10 cellular contexts compared by ENCODE assay signal in the genomic region with DNA sequence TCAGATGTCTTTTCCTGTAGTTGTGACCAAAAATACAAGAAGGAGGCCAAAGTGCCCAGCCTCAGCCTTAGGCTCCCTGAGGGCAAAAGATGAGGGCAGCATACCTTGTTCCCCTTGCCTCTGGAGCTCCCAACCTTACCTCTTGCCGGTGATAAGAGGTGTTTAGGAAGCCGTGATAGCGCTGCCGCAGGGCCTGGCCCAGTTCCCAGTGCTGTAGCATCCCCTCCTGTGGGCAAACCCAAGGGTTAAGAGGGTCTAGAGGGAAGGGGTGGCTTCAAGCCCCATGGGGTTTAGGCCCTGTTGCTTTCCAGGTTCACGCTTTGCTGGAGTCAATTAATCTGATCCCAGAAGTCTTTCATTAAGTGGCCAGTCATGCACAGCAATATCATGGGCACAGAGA. TPM values are rescaled to one million over a fixed set of nuclear protein-coding genes. Genes with fewer than 3 reads are reported as not detected.
DNase-seq lines count a peak whose midpoint lies in the region; ATAC-seq and TF ChIP-seq lines count a peak whose summit lies in the region.
"Had no signal": no experiment of that assay in that cellular context is flagged by ENCODE, and none has a peak within 500 bp of the region (broad histone marks: within the 10 kb centered on the region; RNA-seq: fewer than 3 reads in every experiment).

No MANE protein-coding gene starts in this region.

- no peak overlapping the region for H2AFZ ChIP-seq in KMS-11 (ENCODE audit: low read depth)

- H3K27ac Mint-ChIP-seq in central memory CD8-positive, alpha-beta T cell (ENCODE audit: low read depth), result no peak overlapping the region
- peak overlapping the region; percentile 94 to 99 for H3K27ac Mint-ChIP-seq in natural killer cell treated with Interleukin-12 subunit alpha and Interleukin-12 subunit beta and Interleukin-15 and Interleukin-18, amount 100 ng/mL, for 72 hours

- no peaks in the 10 kb centered on the region for H4K20me1 ChIP-seq in BLaER1 treated with 17β-estradiol and CSF1 and Interleukin-3, amounts not matched to agents 10 nM and 100 nM
- no peaks in the 10 kb centered on the region for H4K20me1 ChIP-seq in KMS-11 (ENCODE audit: insufficient read depth)

- no peak for DNase-seq in central memory CD8-positive, alpha-beta T cell (ENCODE audit: low spot score in 2 of 2)
- no peak for DNase-seq in natural killer cell treated with Interleukin-12 subunit alpha and Interleukin-12 subunit beta and Interleukin-15 and Interleukin-18, amount 100 ng/mL, for 72 hours (ENCODE audit: low spot score)
- DNase-seq in NCI-H128 (lab: John Stamatoyannopoulos, UW; ENCODE audit: unreplicated experiment) (no peak), DMS53 treated with DMSO at 0.1 percent for 48 hours (lab: John Stamatoyannopoulos, UW; ENCODE audit: unreplicated experiment) (no peak), H4 (ENCODE audit: low spot score) (no peak)
- DNase-seq: cerebellar nuclear complex, NCI-H1092 had no signal

- TF ChIP-seq CTCF in KMS-11 (conservative IDR thresholded peaks at IDR 0.05; ENCODE audit: low read depth, low read length), result no peak

- H3K4me2 ChIP-seq in BLaER1 treated with 17β-estradiol and CSF1 and Interleukin-3, amounts not matched to agents 10 nM and 100 nM, result peak overlapping the region; percentile 80 to 100 (median 94)
- peak overlapping the region; percentile 91 for H3K4me2 ChIP-seq in KMS-11

- peak overlapping the region in 5 of 11 experiments; percentile 85 to 95 (median 92); a peak in 7 of 22 replicates for H3K9ac ChIP-seq in BLaER1 treated with 17β-estradiol and CSF1 and Interleukin-3, amounts not matched to agents 10 nM and 100 nM
- no peak overlapping the region for H3K9ac ChIP-seq in KMS-11

- peaks cover 19% of the 10 kb centered on the region for H3K4me1 Mint-ChIP-seq in central memory CD8-positive, alpha-beta T cell
- peaks cover 18 to 30% of the 10 kb centered on the region in 2 donors for H3K4me1 Mint-ChIP-seq in natural killer cell treated with Interleukin-12 subunit alpha and Interleukin-12 subunit beta and Interleukin-15 and Interleukin-18, amount 100 ng/mL, for 72 hours (ENCODE audit: low read depth in 2 of 2)

- H3K36me3 Mint-ChIP-seq in central memory CD8-positive, alpha-beta T cell (ENCODE audit: insufficient read depth), result peaks cover 27% of the 10 kb centered on the region
- no peaks in the 10 kb centered on the region for H3K36me3 Mint-ChIP-seq in natural killer cell treated with Interleukin-12 subunit alpha and Interleukin-12 subunit beta and Interleukin-15 and Interleukin-18, amount 100 ng/mL, for 72 hours

- H3K4me1 ChIP-seq in BLaER1 treated with 17β-estradiol and CSF1 and Interleukin-3, amounts not matched to agents 10 nM and 100 nM, result peaks cover 24 to 71% (median 27%) of the 10 kb centered on the region in 10 experiments
- peaks cover 21% of the 10 kb centered on the region for H3K4me1 ChIP-seq in KMS-11 (ENCODE audit: low read depth, poor library complexity, severe bottlenecking)

- H3K27me3 ChIP-seq in BLaER1 treated with 17β-estradiol and CSF1 and Interleukin-3, amounts not matched to agents 10 nM and 100 nM, result no peaks in the 10 kb centered on the region
- no peaks in the 10 kb centered on the region for H3K27me3 ChIP-seq in KMS-11 (ENCODE audit: insufficient read depth, low read depth)

- peak overlapping the region; percentile 72 to 82 (median 78) for H3K4me3 ChIP-seq in BLaER1 treated with 17β-estradiol and CSF1 and Interleukin-3, amounts not matched to agents 10 nM and 100 nM
- H3K4me3 ChIP-seq in KMS-11 (IDR thresholded peaks at IDR 0.05; ENCODE audit: insufficient read depth, low read depth, low read length), result no peak overlapping the region

- peak overlapping the region in 4 of 11 experiments; percentile 85 to 92 (median 92); a peak in 9 of 22 replicates for H3K27ac ChIP-seq in BLaER1 treated with 17β-estradiol and CSF1 and Interleukin-3, amounts not matched to agents 10 nM and 100 nM
- no peak overlapping the region for H3K27ac ChIP-seq in KMS-11

- H3K9me3 Mint-ChIP-seq in central memory CD8-positive, alpha-beta T cell, result no peaks in the 10 kb centered on the region
- H3K9me3 Mint-ChIP-seq in natural killer cell treated with Interleukin-12 subunit alpha and Interleukin-12 subunit beta and Interleukin-15 and Interleukin-18, amount 100 ng/mL, for 72 hours, result no peaks in the 10 kb centered on the region

- peaks cover 4% of the 10 kb centered on the region; the same call in 1 of the 2 replicates for H3K79me2 ChIP-seq in KMS-11 (ENCODE audit: insufficient read depth, low read depth)

- ATAC-seq in central memory CD8-positive, alpha-beta T cell (replicated peaks; ENCODE audit: extremely low read depth, poor library complexity, severe bottlenecking), result no peak
- ATAC-seq in natural killer cell treated with Interleukin-12 subunit alpha and Interleukin-12 subunit beta and Interleukin-15 and Interleukin-18, amount 100 ng/mL, for 72 hours, result no peak
- ATAC-seq in GM19351 (IDR thresholded peaks at IDR 0.05; ENCODE audit: unreplicated experiment), result no peak

- peak overlapping the region; percentile 99 for H3K4me3 Mint-ChIP-seq in central memory CD8-positive, alpha-beta T cell
- H3K4me3 Mint-ChIP-seq in natural killer cell treated with Interleukin-12 subunit alpha and Interleukin-12 subunit beta and Interleukin-15 and Interleukin-18, amount 100 ng/mL, for 72 hours, result peak overlapping the region; percentile 96

- peaks cover 29 to 50% (median 44%) of the 10 kb centered on the region in 11 experiments for H3K36me3 ChIP-seq in BLaER1 treated with 17β-estradiol and CSF1 and Interleukin-3, amounts not matched to agents 10 nM and 100 nM
- no peaks in the 10 kb centered on the region for H3K36me3 ChIP-seq in KMS-11 (ENCODE audit: insufficient read depth)

- no peaks in the 10 kb centered on the region for H3K27me3 Mint-ChIP-seq in central memory CD8-positive, alpha-beta T cell
- H3K27me3 Mint-ChIP-seq in natural killer cell treated with Interleukin-12 subunit alpha and Interleukin-12 subunit beta and Interleukin-15 and Interleukin-18, amount 100 ng/mL, for 72 hours, result no peaks in the 10 kb centered on the region

- H3K9me3 ChIP-seq in BLaER1 treated with 17β-estradiol and CSF1 and Interleukin-3, amounts not matched to agents 10 nM and 100 nM (replicated peaks in 1 of 11), result no peaks in the 10 kb centered on the region

RNA-seq across cellular contexts. Expression of a gene that starts 1.1 kb away (rescaled TPM):
- 10 to 100 TPM; 27.3 to 33.3 TPM for total RNA-seq in natural killer cell treated with Interleukin-12 subunit alpha and Interleukin-12 subunit beta and Interleukin-15 and Interleukin-18, amount 100 ng/mL, for 72 hours
- 21.6 and 24.0 TPM in 2 replicates for total RNA-seq in H4 (2014; rRNA removed; shearing (Covaris generic))

RNA-seq across cellular contexts. Expression of a gene that starts 10.3 kb away (rescaled TPM):
- total RNA-seq in natural killer cell treated with Interleukin-12 subunit alpha and Interleukin-12 subunit beta and Interleukin-15 and Interleukin-18, amount 100 ng/mL, for 72 hours, result 1 to 10 TPM; 6.3 to 8.9 TPM
- total RNA-seq in H4 (2014; rRNA removed; shearing (Covaris generic)), result 15.7 and 16.1 TPM in 2 replicates

RNA-seq across cellular contexts. Expression of a gene that starts 22.4 kb away (rescaled TPM):
- 100 to 1,000 TPM in 1 of 2 donors, 10 to 100 TPM in 1; 94.1 to 120 TPM for total RNA-seq in natural killer cell treated with Interleukin-12 subunit alpha and Interleukin-12 subunit beta and Interleukin-15 and Interleukin-18, amount 100 ng/mL, for 72 hours
- 8.9 and 17.2 TPM in 2 replicates for total RNA-seq in H4 (2014; rRNA removed; shearing (Covaris generic))

RNA-seq across cellular contexts. Expression of a gene that starts 32.7 kb away (rescaled TPM):
- 10 to 100 TPM; 47.9 to 71.7 TPM for total RNA-seq in natural killer cell treated with Interleukin-12 subunit alpha and Interleukin-12 subunit beta and Interleukin-15 and Interleukin-18, amount 100 ng/mL, for 72 hours
- 41.4 and 43.0 TPM in 2 replicates for total RNA-seq in H4 (2014; rRNA removed; shearing (Covaris generic))
